8 cellular contexts compared by ENCODE assay signal in genomic region chr15:63502137-63502801, GRCh38. TPM values are rescaled to one million over a fixed set of nuclear protein-coding genes. Genes with fewer than 3 reads are reported as not detected.
DNase-seq lines count a peak whose midpoint lies in the region; ATAC-seq, FAIRE-seq and TF ChIP-seq lines count a peak whose summit lies in the region.

No MANE protein-coding gene starts in this region.

- peak; percentile 68 for DNase-seq in Calu3
- DNase-seq in effector memory CD8-positive, alpha-beta T cell: no peak
- DNase-seq in pancreas: peak in 3 of 6 donors; percentile 29 to 43 (median 38)
- no peak for DNase-seq in dedifferentiated amniotic fluid mesenchymal stem cell (ENCODE audit: extremely low spot score)
- DNase-seq in hypothalamus (lab: John Stamatoyannopoulos, UW): no peak
- no peak for DNase-seq in omental fat pad (ENCODE audit: low spot score)
- DNase-seq in NCI-H1417 treated with DMSO at 0.1 percent for 48 hours (lab: John Stamatoyannopoulos, UW): no peak

- FAIRE-seq in pancreas (lab: Jason Lieb, UNC): no peak

- H3K27me3 Mint-ChIP-seq in Calu3 (ENCODE audit: unreplicated experiment): no peaks in the 10 kb centered on the region
- no peaks in the 10 kb centered on the region for H3K27me3 Mint-ChIP-seq in effector memory CD8-positive, alpha-beta T cell

- ATAC-seq in effector memory CD8-positive, alpha-beta T cell (replicated peaks): no peak
- ATAC-seq in pancreas (no peak), omental fat pad (ENCODE audit: low FRiP score) (no peak)

- H3K4me3 Mint-ChIP-seq in Calu3 (ENCODE audit: low read depth, unreplicated experiment): peak overlapping the region; percentile 88
- H3K4me3 Mint-ChIP-seq in effector memory CD8-positive, alpha-beta T cell: peak overlapping the region; percentile 85 to 92

- WGBS in pancreas, 2 donors: 61 to 67% methylated on average over 15 of the region's 15 CpGs

- H3K4me3 ChIP-seq in OCI-LY1 (ENCODE audit: low read depth, low read length, poor library complexity, severe bottlenecking) (peak overlapping the region; percentile 89), pancreas (no peak overlapping the region)

- H3K9ac ChIP-seq in OCI-LY1 (ENCODE audit: low read length): peak overlapping the region; percentile 73

- intact Hi-C loops in Calu3 (cut with micrococcal nuclease; ENCODE audit: unreplicated experiment) (loop anchor here (2.0 kb wide), 1 partner anchor 35 kb away; no protein-coding TSS in a partner anchor), pancreas (cut with DNase I) (no loop called here)

- H3K36me3 ChIP-seq in OCI-LY1 (ENCODE audit: insufficient read depth, low read length) (no peaks in the 10 kb centered on the region), pancreas (no peaks in the 10 kb centered on the region)

- peak overlapping the region; percentile 97 for H3K27ac Mint-ChIP-seq in Calu3 (ENCODE audit: unreplicated experiment)
- peak overlapping the region in 1 of 2 donors; percentile 100 for H3K27ac Mint-ChIP-seq in effector memory CD8-positive, alpha-beta T cell

- H3F3A ChIP-seq in OCI-LY1 (ENCODE audit: insufficient read depth, low read length): no peaks in the 10 kb centered on the region

- peaks cover 79% of the 10 kb centered on the region for H3K4me1 ChIP-seq in OCI-LY1 (ENCODE audit: insufficient read depth, low read length, severe bottlenecking)
- H3K4me1 ChIP-seq in pancreas: peaks cover 29 to 54% (median 46%) of the 10 kb centered on the region in 3 donors

- no peaks in the 10 kb centered on the region for H3K9me2 ChIP-seq in OCI-LY1 (ENCODE audit: low read depth, low read length)

- no peak for TF ChIP-seq CTCF in Calu3 (IDR thresholded peaks at IDR 0.05; ENCODE audit: unreplicated experiment)
- no peak for TF ChIP-seq CTCF in OCI-LY1 (IDR thresholded peaks at IDR 0.05; ENCODE audit: low read length)
- no peak for TF ChIP-seq CTCF in pancreas (IDR thresholded peaks at IDR 0.05)
- no peak for TF ChIP-seq CTCF in omental fat pad (IDR thresholded peaks at IDR 0.05)

- H2AFZ ChIP-seq in OCI-LY1 (ENCODE audit: low read length): peak overlapping the region; percentile 39; the same call in 1 of the 2 replicates

- CTCF ChIA-PET in Calu3 (lab: Charles Lee): interaction anchor here (1.3 to 1.8 kb wide), 4 partner anchors 8 to 36 kb away, joined by 4 to 11 read pairs (median 6); no protein-coding TSS in a partner anchor

- H3K36me3 Mint-ChIP-seq in Calu3 (ENCODE audit: insufficient read depth, unreplicated experiment): peaks cover 49% of the 10 kb centered on the region
- H3K36me3 Mint-ChIP-seq in effector memory CD8-positive, alpha-beta T cell (ENCODE audit: insufficient read depth): peaks cover 26% of the 10 kb centered on the region

- peaks cover 22% of the 10 kb centered on the region for H3K79me2 ChIP-seq in OCI-LY1 (ENCODE audit: insufficient read depth, low read length)

- no peaks in the 10 kb centered on the region for H3K9me3 ChIP-seq in OCI-LY1 (ENCODE audit: low read length)
- H3K9me3 ChIP-seq in pancreas: no peaks in the 10 kb centered on the region

- H4K20me1 ChIP-seq in OCI-LY1 (ENCODE audit: insufficient read depth, low read length): no peaks in the 10 kb centered on the region

- H3K4me2 ChIP-seq in OCI-LY1 (ENCODE audit: low read length): peak overlapping the region; percentile 73

- H3K9me3 Mint-ChIP-seq in Calu3 (ENCODE audit: low read depth, unreplicated experiment): no peaks in the 10 kb centered on the region
- H3K9me3 Mint-ChIP-seq in effector memory CD8-positive, alpha-beta T cell: no peaks in the 10 kb centered on the region

- H3K27ac ChIP-seq in OCI-LY1 (ENCODE audit: low read depth, low read length, poor library complexity, severe bottlenecking) (peak overlapping the region; percentile 93), pancreas (peak overlapping the region; percentile 96 to 100 (median 99))

- H3K27me3 ChIP-seq in OCI-LY1 (ENCODE audit: insufficient read depth, low read length) (no peaks in the 10 kb centered on the region), pancreas (no peaks in the 10 kb centered on the region)

- BruUV-seq in Calu3 (replicated peaks; lab: Mats Ljungman, UMichigan): no TSS peak

- peaks cover 55% of the 10 kb centered on the region for H3K4me1 Mint-ChIP-seq in Calu3 (ENCODE audit: low read depth, unreplicated experiment)
- H3K4me1 Mint-ChIP-seq in effector memory CD8-positive, alpha-beta T cell (ENCODE audit: low read depth in 2 of 2): peaks cover 60 to 64% of the 10 kb centered on the region in 2 donors

RNA-seq across cellular contexts. Expression of gene USP3, which starts 2.1 kb away (rescaled TPM):
- total RNA-seq in Calu3 (2022): 70.7 and 80.8 TPM in 2 replicates
- total RNA-seq in pancreas: 10 to 100 TPM; 39.3 to 50.8 (median 43.1) TPM
- polyA plus RNA-seq in pancreas: 10 to 100 TPM; 28.5 to 35.8 TPM
- total RNA-seq in omental fat pad: 10 to 100 TPM; 40.4 to 66.2 (median 56.0) TPM
